8 cellular contexts compared by ENCODE assay signal in the genomic region with DNA sequence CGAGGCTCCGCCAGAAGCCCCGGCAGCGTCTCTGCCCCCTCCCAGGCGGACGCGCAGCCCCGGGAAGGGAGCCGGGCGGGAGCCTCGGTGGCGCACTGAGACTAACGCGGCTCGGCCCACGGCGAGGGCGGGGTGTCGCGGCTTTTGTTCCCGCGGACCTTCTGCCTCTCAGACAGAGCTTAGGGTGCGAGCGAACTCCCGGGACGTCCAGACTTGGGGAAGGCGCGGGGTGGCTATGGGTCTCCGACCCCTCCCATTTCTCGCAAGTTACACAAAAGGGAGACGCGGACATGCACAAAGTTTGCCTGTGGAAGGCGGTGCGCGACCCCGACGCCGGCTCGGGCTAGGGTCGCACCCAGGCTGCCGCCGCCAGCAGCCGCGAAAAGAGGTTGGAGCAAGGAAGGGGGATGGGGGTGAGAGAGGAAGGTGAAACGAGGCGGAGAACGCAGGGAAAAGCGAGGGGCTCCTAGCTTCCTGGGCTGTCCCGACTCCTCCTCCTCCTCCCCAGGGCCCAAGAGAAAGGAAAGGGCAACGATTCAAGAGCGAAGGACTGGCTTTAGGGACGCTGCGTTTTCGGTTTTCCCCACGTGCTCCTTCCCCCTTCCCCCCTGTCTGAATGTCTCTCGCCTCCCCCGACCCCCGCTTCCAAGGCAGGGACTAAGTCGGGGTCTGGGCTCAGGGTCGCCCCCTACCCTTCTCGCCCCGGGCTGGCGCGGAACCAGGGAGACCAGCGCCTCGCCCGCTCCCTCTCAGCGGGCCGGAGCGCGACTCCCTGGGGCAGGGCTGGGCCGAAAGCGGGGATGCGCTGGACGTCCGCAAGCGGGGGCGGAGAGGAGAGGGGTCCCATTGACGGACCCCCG. TPM values are rescaled to one million over a fixed set of nuclear protein-coding genes. Genes with fewer than 3 reads are reported as not detected.
DNase-seq lines count a peak whose midpoint lies in the region; ATAC-seq and TF ChIP-seq lines count a peak whose summit lies in the region.

No MANE protein-coding gene starts in this region.

- peak overlapping the region; percentile 30 for H3K4me2 ChIP-seq in mesendoderm (ENCODE audit: low read length)

- peaks cover 50% of the 10 kb centered on the region for H3K79me2 ChIP-seq in mesendoderm (ENCODE audit: control insufficient read depth, insufficient read depth, low read length)

- H3K27me3 Mint-ChIP-seq in endothelial cell (ENCODE audit: unreplicated experiment), result peaks cover 17% of the 10 kb centered on the region

- peak; percentile 34 for ATAC-seq in HG03139 (IDR thresholded peaks at IDR 0.05; ENCODE audit: unreplicated experiment)

- peak overlapping the region; percentile 52 for H3K4me3 ChIP-seq in mesendoderm (ENCODE audit: low read length)

- peak overlapping the region; percentile 59 for H3K23ac ChIP-seq in mesendoderm (ENCODE audit: low read length)

- H3K36me3 ChIP-seq in mesendoderm (ENCODE audit: control insufficient read depth, insufficient read depth, low read length), result no peaks in the 10 kb centered on the region

- no peak for TF ChIP-seq CTCF in endothelial cell (IDR thresholded peaks at IDR 0.05; ENCODE audit: unreplicated experiment)

- peak overlapping the region; percentile 95 for H3K9ac ChIP-seq in mesendoderm (ENCODE audit: low read length)

- no CpG with 5 or more reads among the region's 80 CpGs for WGBS in mesendoderm (ENCODE audit: extremely low coverage, insufficient coverage, low lambda C conversion rate)

- H4K5ac ChIP-seq in mesendoderm (ENCODE audit: low read length), result no peak overlapping the region

- H3K27ac ChIP-seq in mesendoderm (ENCODE audit: low read depth, low read length), result peak overlapping the region; percentile 89

- peak overlapping the region; percentile 90 for H2BK5ac ChIP-seq in mesendoderm (ENCODE audit: low read length)

- peak overlapping the region; percentile 58 for H4K8ac ChIP-seq in mesendoderm (ENCODE audit: low read depth, low read length)

- DNase-seq in AG08395 (ENCODE audit: low spot score), result peak; percentile 68
- peak; percentile 51 to 54 for DNase-seq in NCI-H446 (lab: John Stamatoyannopoulos, UW)
- peak; percentile 6 to 19 (median 12) for DNase-seq in activated CD8-positive, alpha-beta memory T cell treated with anti-CD3 and anti-CD28 coated beads for 48 hours (ENCODE audit: low read depth in 2 of 3, low spot score in 2 of 3)
- peak; percentile 52 for DNase-seq in endothelial cell (ENCODE audit: low spot score)
- peak; percentile 85 for DNase-seq in mesendoderm
- DNase-seq in stimulated activated CD8-positive, alpha-beta memory T cell treated with anti-CD3 and anti-CD28 coated beads, Interleukin-12 subunit alpha, Interleukin-12 subunit beta, amount 100 ng/mL, for 4 hours (ENCODE audit: low read depth), result peak; percentile 8

- H3K18ac ChIP-seq in mesendoderm (ENCODE audit: low read length), result peak overlapping the region; percentile 98

- H3K4me1 Mint-ChIP-seq in endothelial cell (ENCODE audit: unreplicated experiment), result peaks cover 52% of the 10 kb centered on the region

- TF ChIP-seq POLR2A in GM18951 (IDR thresholded peaks at IDR 0.05; ENCODE audit: extremely low read depth, insufficient read depth, insufficient read length), result peak; percentile 26

- no peak overlapping the region for H2BK15ac ChIP-seq in mesendoderm (replicated peaks; ENCODE audit: low read depth)

- H3K36me3 Mint-ChIP-seq in endothelial cell (ENCODE audit: low read depth, unreplicated experiment), result peaks cover 10% of the 10 kb centered on the region

- H2AK5ac ChIP-seq in mesendoderm (ENCODE audit: low read length), result no peak overlapping the region

- H3K56ac ChIP-seq in mesendoderm (ENCODE audit: low read length), result peak overlapping the region; percentile 97

- H3K27me3 ChIP-seq in mesendoderm (ENCODE audit: insufficient read depth, low read length, poor library complexity), result no peaks in the 10 kb centered on the region

- no peaks in the 10 kb centered on the region for H3K79me1 ChIP-seq in mesendoderm (ENCODE audit: low read length)

- in situ Hi-C loops in GM18951 (cut with MboI; ENCODE audit: low sequenced_read_pairs, unreplicated experiment), result loop anchor here (10.0 to 25.0 kb wide), 2 partner anchors 275 to 558 kb away; a partner anchor contains a TSS

- H3K4me3 Mint-ChIP-seq in endothelial cell (ENCODE audit: unreplicated experiment), result peak overlapping the region; percentile 96

- peak overlapping the region; percentile 93 for H3K27ac Mint-ChIP-seq in endothelial cell (ENCODE audit: unreplicated experiment)

- H3K4me1 ChIP-seq in mesendoderm (ENCODE audit: control insufficient read depth, low read depth, low read length), result peaks cover 2% of the 10 kb centered on the region

- H3K4ac ChIP-seq in mesendoderm (ENCODE audit: low read depth, low read length), result peak overlapping the region; percentile 89

- H2BK120ac ChIP-seq in mesendoderm (ENCODE audit: low read depth, low read length), result peak overlapping the region; percentile 50

- no peaks in the 10 kb centered on the region for H3K9me3 Mint-ChIP-seq in endothelial cell (ENCODE audit: unreplicated experiment)

RNA-seq across cellular contexts. Expression of a gene that starts 0.7 kb away (rescaled TPM):
- total RNA-seq in endothelial cell (ENCODE audit: unreplicated experiment), result 1,137 TPM
- 355 TPM for polyA plus RNA-seq in mesendoderm (2013, experiment 1 of 2)
- polyA plus RNA-seq in mesendoderm (2013, experiment 2 of 2), result 363 TPM

Comparison
In these comparisons a context has a peak if more than half of its experiments do, and no peak if none do; other contexts are left out.
1. Peak in every context shown above with its lines: DNase-seq, ATAC-seq, H3K4me3 ChIP-seq and H3K27ac ChIP-seq.
2. DNase-seq: peak in every context shown above with its lines; median percentile 85 in mesendoderm; 68 in AG08395; 52 in NCI-H446; 52 in endothelial cell; 12 in activated CD8-positive, alpha-beta memory T cell treated with anti-CD3 and anti-CD28 coated beads for 48 hours; 8 in stimulated activated CD8-positive, alpha-beta memory T cell treated with anti-CD3 and anti-CD28 coated beads, Interleukin-12 subunit alpha, Interleukin-12 subunit beta, amount 100 ng/mL, for 4 hours.